In the genomic region with DNA sequence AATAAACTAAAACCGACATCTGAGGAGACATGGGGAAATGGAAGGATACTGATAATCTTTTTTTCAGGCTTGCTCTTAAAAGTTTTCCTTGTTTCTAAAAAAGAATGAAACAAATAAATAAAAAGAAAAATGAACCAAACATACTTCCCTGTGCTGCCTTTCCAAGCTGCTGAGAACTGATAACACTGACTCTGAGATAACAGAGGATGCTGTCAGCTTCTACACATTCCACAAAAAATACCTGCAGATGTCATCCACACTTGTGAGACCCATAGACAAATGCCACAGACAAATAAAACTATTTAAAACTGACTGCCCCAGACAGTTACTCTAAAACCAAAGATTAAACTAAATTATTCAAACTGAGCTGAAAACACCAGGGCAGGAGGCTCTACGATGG, we compare ENCODE assay signal across 5 cellular contexts.
"Had no signal": no experiment of that assay in that cellular context is flagged by ENCODE, and none has a peak within 500 bp of the region (broad histone marks: within the 10 kb centered on the region; RNA-seq: fewer than 3 reads in every experiment).

No MANE protein-coding gene starts in this region.

- DNase-seq: H9, HCEC 1CT, IMR-90, KBM-7 had no signal

- ATAC-seq: GM23338 had no signal
